21 cellular contexts compared by ENCODE assay signal in genomic region chr5:12330993-12331588, GRCh38.
DNase-seq lines count a peak whose midpoint lies in the region; ATAC-seq lines count a peak whose summit lies in the region.
"Had no signal": no experiment of that assay in that cellular context is flagged by ENCODE, and none has a peak within 500 bp of the region (broad histone marks: within the 10 kb centered on the region; RNA-seq: fewer than 3 reads in every experiment).

No MANE protein-coding gene starts in this region.

- no peak for ATAC-seq in GM18909 (IDR thresholded peaks at IDR 0.05; ENCODE audit: poor library complexity, unreplicated experiment)
- ATAC-seq in GM21786 (IDR thresholded peaks at IDR 0.05; ENCODE audit: unreplicated experiment) = no peak
- ATAC-seq: PC-3, SK-N-SH treated with all-trans-retinoic acid at 6 μM for 48 hours had no signal

- H3K4me3 ChIP-seq in HUES48 (ENCODE audit: low read depth, low read length) = no peak overlapping the region
- H3K4me3 ChIP-seq in NT2/D1 (ENCODE audit: insufficient read length, low read depth) = no peak overlapping the region
- no peak overlapping the region for H3K4me3 ChIP-seq in iPS-18a (ENCODE audit: low read length)
- H3K4me3 ChIP-seq: MG63 had no signal

- H3K27me3 ChIP-seq in HUES48 (ENCODE audit: control insufficient read depth, insufficient read depth, low read length) (no peaks in the 10 kb centered on the region), NT2/D1 (ENCODE audit: insufficient read depth, insufficient read length) (no peaks in the 10 kb centered on the region), iPS-18a (ENCODE audit: control insufficient read depth, insufficient read depth, low read length) (no peaks in the 10 kb centered on the region)
- H3K27me3 ChIP-seq: MG63 had no signal

- DNase-seq in NT2/D1 (ENCODE audit: low read depth, low spot score) (peak; percentile 67), middle frontal gyrus (ENCODE audit: extremely low spot score, low spot score) (no peak), cardiac septum (ENCODE audit: low spot score) (no peak)
- DNase-seq: ACHN; C1 segment of cervical spinal cord; CD8-positive, alpha-beta memory T cell; H7; Kasumi-1; MG63; NCI-H1092 treated with DMSO at 0.1 percent for 48 hours; NCI-H2081; NCI-H446 treated with DMSO at 0.1 percent for 48 hours; NCI-H748 treated with DMSO at 0.1 percent for 48 hours; SIG-M5 had no signal

- H3K27ac ChIP-seq in HUES48 (ENCODE audit: low read depth, low read length) (peak overlapping the region; percentile 94), iPS-18a (ENCODE audit: low read length) (peak overlapping the region; percentile 68)
- H3K27ac ChIP-seq: RWPE1 had no signal

- peaks cover 20% of the 10 kb centered on the region for H3K9me3 ChIP-seq in HUES48 (ENCODE audit: control insufficient read depth, insufficient read depth, low read length)
- peaks cover 38% of the 10 kb centered on the region; the same call in 1 of the 2 replicates for H3K9me3 ChIP-seq in NT2/D1 (ENCODE audit: insufficient read depth, low read length)
- H3K9me3 ChIP-seq in iPS-18a (ENCODE audit: control insufficient read depth, low read depth, low read length) = no peaks in the 10 kb centered on the region
- H3K9me3 ChIP-seq: MG63 had no signal

- H3K4me1 ChIP-seq in HUES48 (ENCODE audit: control insufficient read depth, insufficient read depth, low read length) = peaks cover 43% of the 10 kb centered on the region
- no peaks in the 10 kb centered on the region for H3K4me1 ChIP-seq in NT2/D1 (ENCODE audit: insufficient read depth, insufficient read length)
- H3K4me1 ChIP-seq in iPS-18a (ENCODE audit: control insufficient read depth, low read depth, low read length) = peaks cover 37% of the 10 kb centered on the region

- H3K9ac ChIP-seq in HUES48 (ENCODE audit: low read depth, low read length) (peak overlapping the region; percentile 6; the same call in 1 of the 2 replicates), NT2/D1 (ENCODE audit: insufficient read length, low read depth) (no peak overlapping the region), iPS-18a (ENCODE audit: low read length) (peak overlapping the region; percentile 21)

- no peaks in the 10 kb centered on the region for H3K36me3 ChIP-seq in HUES48 (ENCODE audit: control insufficient read depth, insufficient read depth, low read length)
- no peaks in the 10 kb centered on the region for H3K36me3 ChIP-seq in NT2/D1 (ENCODE audit: insufficient read depth, insufficient read length, low read length)
- no peaks in the 10 kb centered on the region for H3K36me3 ChIP-seq in iPS-18a (ENCODE audit: control insufficient read depth, low read depth, low read length)
- H3K36me3 ChIP-seq: MG63 had no signal

- intact Hi-C loops in cardiac septum (cut with DNase I) = no loop called here
